Comparison of ENCODE assay signal across 2 cellular contexts in the genomic region with DNA sequence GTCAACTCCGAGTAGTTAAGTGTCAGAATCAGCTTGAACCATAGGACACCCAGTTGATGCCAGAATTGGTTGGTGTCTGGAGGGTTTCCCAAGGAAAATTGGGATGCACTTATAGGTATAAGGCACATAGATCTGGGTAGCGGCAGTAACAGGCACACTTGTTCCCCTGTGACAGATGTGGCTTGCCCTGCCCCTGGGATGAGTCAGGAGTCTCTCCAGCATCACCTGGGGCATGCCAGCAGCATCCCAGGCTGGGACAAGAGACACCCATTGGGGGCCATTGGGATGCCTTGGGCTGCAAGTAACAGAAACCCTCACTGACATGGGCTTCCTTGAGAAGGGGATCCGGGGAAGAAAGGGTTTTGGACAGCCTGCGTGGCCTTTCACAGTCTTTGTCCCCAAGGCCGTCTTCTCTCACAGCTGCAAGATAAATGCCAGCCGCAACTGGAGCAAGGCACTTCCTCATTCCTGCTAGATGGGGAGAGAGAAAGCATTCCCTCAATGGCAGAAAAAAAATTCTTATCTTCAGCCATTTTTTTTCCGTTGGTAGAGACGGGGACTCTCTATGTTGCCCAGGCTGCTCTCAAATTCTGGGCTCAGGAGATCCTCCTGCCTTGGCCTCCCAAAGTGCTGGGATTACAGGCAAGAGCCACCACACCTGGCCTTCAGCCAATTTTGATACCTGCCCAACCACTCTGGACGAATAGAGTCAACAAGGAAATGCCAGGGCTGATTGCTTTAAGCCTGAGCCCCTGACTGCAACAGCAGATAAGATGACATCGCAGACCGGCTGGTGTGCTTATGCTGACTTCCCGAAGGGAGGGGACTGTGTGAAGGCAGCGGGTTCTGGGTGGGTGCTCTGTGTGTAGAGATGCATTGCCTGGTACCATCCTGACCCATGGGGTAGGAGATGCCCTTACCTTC.
A peak's percentile ranks its signal among the peaks of the same experiment; 100 is the strongest.
TF ChIP-seq lines count a peak whose summit lies in the region.

No MANE protein-coding gene starts in this region.

TF ChIP-seq in HCT116, 20 proteins besides CTCF, POLR2A, EP300 and RAD21:
- TF ChIP-seq ZNF274 (IDR thresholded peaks at IDR 0.05; ENCODE audit: low read depth, low read length) (no peak), EZH2 (IDR thresholded peaks at IDR 0.05) (no peak), SP1 (IDR thresholded peaks at IDR 0.05; ENCODE audit: low read depth) (peak; percentile 44; the same call in 1 of the 2 replicates), POLR2AphosphoS5 (IDR thresholded peaks at IDR 0.05; ENCODE audit: low read depth, low read length) (no peak), CBX3 (IDR thresholded peaks at IDR 0.05; ENCODE audit: low read depth) (peak; percentile 50; the same call in 1 of the 2 replicates)
- TF ChIP-seq, protein P1, sequence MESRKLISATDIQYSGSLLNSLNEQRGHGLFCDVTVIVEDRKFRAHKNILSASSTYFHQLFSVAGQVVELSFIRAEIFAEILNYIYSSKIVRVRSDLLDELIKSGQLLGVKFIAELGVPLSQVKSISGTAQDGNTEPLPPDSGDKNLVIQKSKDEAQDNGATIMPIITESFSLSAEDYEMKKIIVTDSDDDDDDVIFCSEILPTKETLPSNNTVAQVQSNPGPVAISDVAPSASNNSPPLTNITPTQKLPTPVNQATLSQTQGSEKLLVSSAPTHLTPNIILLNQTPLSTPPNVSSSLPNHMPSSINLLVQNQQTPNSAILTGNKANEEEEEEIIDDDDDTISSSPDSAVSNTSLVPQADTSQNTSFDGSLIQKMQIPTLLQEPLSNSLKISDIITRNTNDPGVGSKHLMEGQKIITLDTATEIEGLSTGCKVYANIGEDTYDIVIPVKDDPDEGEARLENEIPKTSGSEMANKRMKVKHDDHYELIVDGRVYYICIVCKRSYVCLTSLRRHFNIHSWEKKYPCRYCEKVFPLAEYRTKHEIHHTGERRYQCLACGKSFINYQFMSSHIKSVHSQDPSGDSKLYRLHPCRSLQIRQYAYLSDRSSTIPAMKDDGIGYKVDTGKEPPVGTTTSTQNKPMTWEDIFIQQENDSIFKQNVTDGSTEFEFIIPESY (IDR thresholded peaks at IDR 0.05; ENCODE audit: extremely low read depth, insufficient replicate concordance, low read length) = no peak
- TF ChIP-seq, protein P2, sequence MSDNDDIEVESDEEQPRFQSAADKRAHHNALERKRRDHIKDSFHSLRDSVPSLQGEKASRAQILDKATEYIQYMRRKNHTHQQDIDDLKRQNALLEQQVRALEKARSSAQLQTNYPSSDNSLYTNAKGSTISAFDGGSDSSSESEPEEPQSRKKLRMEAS (IDR thresholded peaks at IDR 0.05) = peak; percentile 29; the same call in 1 of the 2 replicates
TF ChIP-seq in HCT116: peak in this region for 3.

TF ChIP-seq in GM12878, 131 proteins besides CTCF, POLR2A, EP300 and RAD21:
- no peak for TF ChIP-seq KLF5 (IDR thresholded peaks at IDR 0.05; ENCODE audit: partially characterized antibody)
- TF ChIP-seq, protein P3, sequence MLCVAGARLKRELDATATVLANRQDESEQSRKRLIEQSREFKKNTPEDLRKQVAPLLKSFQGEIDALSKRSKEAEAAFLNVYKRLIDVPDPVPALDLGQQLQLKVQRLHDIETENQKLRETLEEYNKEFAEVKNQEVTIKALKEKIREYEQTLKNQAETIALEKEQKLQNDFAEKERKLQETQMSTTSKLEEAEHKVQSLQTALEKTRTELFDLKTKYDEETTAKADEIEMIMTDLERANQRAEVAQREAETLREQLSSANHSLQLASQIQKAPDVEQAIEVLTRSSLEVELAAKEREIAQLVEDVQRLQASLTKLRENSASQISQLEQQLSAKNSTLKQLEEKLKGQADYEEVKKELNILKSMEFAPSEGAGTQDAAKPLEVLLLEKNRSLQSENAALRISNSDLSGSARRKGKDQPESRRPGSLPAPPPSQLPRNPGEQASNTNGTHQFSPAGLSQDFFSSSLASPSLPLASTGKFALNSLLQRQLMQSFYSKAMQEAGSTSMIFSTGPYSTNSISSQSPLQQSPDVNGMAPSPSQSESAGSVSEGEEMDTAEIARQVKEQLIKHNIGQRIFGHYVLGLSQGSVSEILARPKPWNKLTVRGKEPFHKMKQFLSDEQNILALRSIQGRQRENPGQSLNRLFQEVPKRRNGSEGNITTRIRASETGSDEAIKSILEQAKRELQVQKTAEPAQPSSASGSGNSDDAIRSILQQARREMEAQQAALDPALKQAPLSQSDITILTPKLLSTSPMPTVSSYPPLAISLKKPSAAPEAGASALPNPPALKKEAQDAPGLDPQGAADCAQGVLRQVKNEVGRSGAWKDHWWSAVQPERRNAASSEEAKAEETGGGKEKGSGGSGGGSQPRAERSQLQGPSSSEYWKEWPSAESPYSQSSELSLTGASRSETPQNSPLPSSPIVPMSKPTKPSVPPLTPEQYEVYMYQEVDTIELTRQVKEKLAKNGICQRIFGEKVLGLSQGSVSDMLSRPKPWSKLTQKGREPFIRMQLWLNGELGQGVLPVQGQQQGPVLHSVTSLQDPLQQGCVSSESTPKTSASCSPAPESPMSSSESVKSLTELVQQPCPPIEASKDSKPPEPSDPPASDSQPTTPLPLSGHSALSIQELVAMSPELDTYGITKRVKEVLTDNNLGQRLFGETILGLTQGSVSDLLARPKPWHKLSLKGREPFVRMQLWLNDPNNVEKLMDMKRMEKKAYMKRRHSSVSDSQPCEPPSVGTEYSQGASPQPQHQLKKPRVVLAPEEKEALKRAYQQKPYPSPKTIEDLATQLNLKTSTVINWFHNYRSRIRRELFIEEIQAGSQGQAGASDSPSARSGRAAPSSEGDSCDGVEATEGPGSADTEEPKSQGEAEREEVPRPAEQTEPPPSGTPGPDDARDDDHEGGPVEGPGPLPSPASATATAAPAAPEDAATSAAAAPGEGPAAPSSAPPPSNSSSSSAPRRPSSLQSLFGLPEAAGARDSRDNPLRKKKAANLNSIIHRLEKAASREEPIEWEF (IDR thresholded peaks at IDR 0.05; ENCODE audit: insufficient replicate concordance, low read depth, low read length) = no peak
- TF ChIP-seq SPI1 (IDR thresholded peaks at IDR 0.05; ENCODE audit: borderline replicate concordance, insufficient read depth, low read depth, low read length) = peak; percentile 53; the same call in 1 of the 2 replicates
- no peak for TF ChIP-seq ZNF274 (IDR thresholded peaks at IDR 0.05; ENCODE audit: insufficient read depth, insufficient read length)
- TF ChIP-seq, protein P4, sequence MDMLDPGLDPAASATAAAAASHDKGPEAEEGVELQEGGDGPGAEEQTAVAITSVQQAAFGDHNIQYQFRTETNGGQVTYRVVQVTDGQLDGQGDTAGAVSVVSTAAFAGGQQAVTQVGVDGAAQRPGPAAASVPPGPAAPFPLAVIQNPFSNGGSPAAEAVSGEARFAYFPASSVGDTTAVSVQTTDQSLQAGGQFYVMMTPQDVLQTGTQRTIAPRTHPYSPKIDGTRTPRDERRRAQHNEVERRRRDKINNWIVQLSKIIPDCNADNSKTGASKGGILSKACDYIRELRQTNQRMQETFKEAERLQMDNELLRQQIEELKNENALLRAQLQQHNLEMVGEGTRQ (IDR thresholded peaks at IDR 0.05; ENCODE audit: borderline replicate concordance, low read depth, low read length) = no peak
